Comparison of ENCODE assay signal across 12 cellular contexts in the genomic region with DNA sequence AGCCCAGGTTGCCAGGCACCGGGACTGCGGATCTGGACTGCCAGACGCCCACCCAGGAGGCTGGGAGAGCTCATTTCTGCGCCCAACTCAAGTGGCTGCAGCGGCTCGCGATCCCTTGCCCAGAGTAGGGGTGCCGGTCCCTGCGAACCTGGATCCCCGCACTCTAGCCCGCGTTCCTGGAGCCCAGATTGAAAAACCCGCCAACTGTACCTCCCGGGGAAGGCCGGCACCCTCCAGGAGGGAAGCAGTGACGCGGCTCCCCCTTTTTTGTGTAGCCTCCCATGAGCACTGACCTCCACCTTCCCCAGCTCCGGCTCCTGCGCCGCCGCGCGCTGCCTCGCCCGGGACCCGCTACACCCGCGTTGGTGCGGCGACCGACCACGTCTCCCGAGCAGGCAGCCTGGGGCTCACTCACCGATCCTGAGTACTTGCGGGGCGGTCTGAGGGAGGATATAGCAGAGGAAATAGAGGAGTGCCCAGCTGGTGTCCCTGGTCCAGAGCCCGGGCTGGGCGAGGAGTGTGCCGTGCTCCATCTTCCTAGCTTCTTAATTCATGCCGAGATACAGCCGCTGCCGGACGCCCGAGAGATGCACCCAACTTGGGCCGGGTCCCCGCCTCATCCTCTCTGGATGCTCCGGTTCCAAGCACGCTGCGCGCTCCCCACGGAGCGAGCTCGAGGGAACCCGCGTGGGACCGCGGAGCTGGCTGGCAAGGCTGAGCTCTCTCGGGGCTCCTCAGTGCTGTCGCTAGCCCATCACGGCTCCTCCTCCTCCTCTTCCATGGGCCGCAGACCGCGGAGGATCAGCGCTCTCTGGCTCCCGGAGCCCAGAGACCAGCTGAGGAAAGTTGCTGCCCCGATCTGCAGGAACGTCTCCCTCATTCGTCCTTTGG. TPM values are rescaled to one million over a fixed set of nuclear protein-coding genes. Genes with fewer than 3 reads are reported as not detected.
DNase-seq lines count a peak whose midpoint lies in the region; ATAC-seq and TF ChIP-seq lines count a peak whose summit lies in the region.
"Had no signal": no experiment of that assay in that cellular context is flagged by ENCODE, and none has a peak within 500 bp of the region (broad histone marks: within the 10 kb centered on the region; RNA-seq: fewer than 3 reads in every experiment).

No MANE protein-coding gene starts in this region.

- H3K36me3 Mint-ChIP-seq in glutamatergic neuron (ENCODE audit: unreplicated experiment) = no peaks in the 10 kb centered on the region

- no peaks in the 10 kb centered on the region for H3K79me2 ChIP-seq in parathyroid adenoma

- no peaks in the 10 kb centered on the region for H3K27me3 ChIP-seq in parathyroid adenoma (ENCODE audit: control insufficient read depth, insufficient read depth, low read length)

- no peaks in the 10 kb centered on the region for H3K36me3 ChIP-seq in ES-I3 (ENCODE audit: insufficient read depth, low read length)
- H3K36me3 ChIP-seq in parathyroid adenoma (ENCODE audit: control insufficient read depth, insufficient read depth, low read length) = no peaks in the 10 kb centered on the region

- H3K9me3 ChIP-seq in ES-I3 (ENCODE audit: control insufficient read depth, insufficient read depth, low read length) = no peaks in the 10 kb centered on the region; the same call in 1 of the 2 replicates
- no peaks in the 10 kb centered on the region for H3K9me3 ChIP-seq in parathyroid adenoma (ENCODE audit: control insufficient read depth, low read length)

- peaks cover 9% of the 10 kb centered on the region for H3K27me3 Mint-ChIP-seq in glutamatergic neuron (ENCODE audit: unreplicated experiment)

- H3K4me1 ChIP-seq in ES-I3 (ENCODE audit: insufficient read depth, low read length) = no peaks in the 10 kb centered on the region
- no peaks in the 10 kb centered on the region for H3K4me1 ChIP-seq in parathyroid adenoma

- ATAC-seq in SK-N-SH treated with all-trans-retinoic acid at 6 μM for 48 hours (peak; percentile 51), GM18858 (IDR thresholded peaks at IDR 0.05; ENCODE audit: unreplicated experiment) (no peak)

- peak overlapping the region; percentile 68 for H3K4me2 ChIP-seq in parathyroid adenoma (ENCODE audit: low read length)

- no peak overlapping the region for H3K27ac Mint-ChIP-seq in glutamatergic neuron (ENCODE audit: unreplicated experiment)

- H3K27ac ChIP-seq in parathyroid adenoma = no peak overlapping the region
- H3K27ac ChIP-seq: VCaP had no signal

- H3K4me3 Mint-ChIP-seq in glutamatergic neuron (ENCODE audit: unreplicated experiment) = peak overlapping the region; percentile 96

- H2AFZ ChIP-seq in parathyroid adenoma = no peak overlapping the region

- peaks cover 2% of the 10 kb centered on the region for H3K9me3 Mint-ChIP-seq in glutamatergic neuron (ENCODE audit: unreplicated experiment)

- DNase-seq in glutamatergic neuron (peak; percentile 67), NCI-H187 (lab: John Stamatoyannopoulos, UW) (no peak), NCI-H1105 (lab: John Stamatoyannopoulos, UW) (no peak)
- no peak for DNase-seq in effector CD8-positive, alpha-beta T cell (lab: John Stamatoyannopoulos, UW)
- DNase-seq: NCI-H1436 had no signal

- peak overlapping the region; percentile 48; the same call in 1 of the 2 replicates for H3K9ac ChIP-seq in ES-I3 (ENCODE audit: low read depth, low read length)
- no peak overlapping the region for H3K9ac ChIP-seq in parathyroid adenoma

- peak overlapping the region; percentile 9 for H3K4me3 ChIP-seq in parathyroid adenoma (ENCODE audit: low read depth, low read length)

- TF ChIP-seq CTCF in glutamatergic neuron (IDR thresholded peaks at IDR 0.05; ENCODE audit: partially characterized antibody, unreplicated experiment) = no peak
- TF ChIP-seq CTCF in parathyroid adenoma (IDR thresholded peaks at IDR 0.05) = no peak

- H3K4me1 Mint-ChIP-seq in glutamatergic neuron (ENCODE audit: low read depth, unreplicated experiment) = peaks cover 2% of the 10 kb centered on the region

TF ChIP-seq in SK-N-SH treated with all-trans-retinoic acid at 6 μM for 48 hours, 23 proteins besides CTCF, POLR2A, EP300 and RAD21:
- TF ChIP-seq, protein P1, sequence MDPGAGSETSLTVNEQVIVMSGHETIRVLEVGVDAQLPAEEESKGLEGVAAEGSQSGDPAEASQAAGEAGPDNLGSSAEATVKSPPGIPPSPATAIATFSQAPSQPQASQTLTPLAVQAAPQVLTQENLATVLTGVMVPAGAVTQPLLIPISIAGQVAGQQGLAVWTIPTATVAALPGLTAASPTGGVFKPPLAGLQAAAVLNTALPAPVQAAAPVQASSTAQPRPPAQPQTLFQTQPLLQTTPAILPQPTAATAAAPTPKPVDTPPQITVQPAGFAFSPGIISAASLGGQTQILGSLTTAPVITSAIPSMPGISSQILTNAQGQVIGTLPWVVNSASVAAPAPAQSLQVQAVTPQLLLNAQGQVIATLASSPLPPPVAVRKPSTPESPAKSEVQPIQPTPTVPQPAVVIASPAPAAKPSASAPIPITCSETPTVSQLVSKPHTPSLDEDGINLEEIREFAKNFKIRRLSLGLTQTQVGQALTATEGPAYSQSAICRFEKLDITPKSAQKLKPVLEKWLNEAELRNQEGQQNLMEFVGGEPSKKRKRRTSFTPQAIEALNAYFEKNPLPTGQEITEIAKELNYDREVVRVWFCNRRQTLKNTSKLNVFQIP (CRISPR knock-in tag; IDR thresholded peaks at IDR 0.05; ENCODE audit: borderline replicate concordance, low read depth) = no peak
- TF ChIP-seq ARNTL (CRISPR knock-in tag; IDR thresholded peaks at IDR 0.05; ENCODE audit: borderline replicate concordance, low read depth) (no peak), TCF4 (CRISPR knock-in tag; IDR thresholded peaks at IDR 0.05; ENCODE audit: borderline replicate concordance) (no peak), ZNF565 (CRISPR knock-in tag; conservative IDR thresholded peaks at IDR 0.05; ENCODE audit: low read depth) (no peak), OSR1 (CRISPR knock-in tag; IDR thresholded peaks at IDR 0.05) (no peak), SNAI2 (CRISPR knock-in tag; IDR thresholded peaks at IDR 0.05) (no peak), TOX (CRISPR knock-in tag; IDR thresholded peaks at IDR 0.05; ENCODE audit: borderline replicate concordance) (no peak), ISL1 (CRISPR knock-in tag; IDR thresholded peaks at IDR 0.05) (no peak), ZFP3 (CRISPR knock-in tag; IDR thresholded peaks at IDR 0.05) (no peak), ESRRG (CRISPR knock-in tag; IDR thresholded peaks at IDR 0.05) (no peak), GLIS3 (CRISPR knock-in tag; IDR thresholded peaks at IDR 0.05) (no peak), PATZ1 (CRISPR knock-in tag; IDR thresholded peaks at IDR 0.05; ENCODE audit: borderline replicate concordance) (no peak), CSDC2 (CRISPR knock-in tag; IDR thresholded peaks at IDR 0.05) (no peak), PPARA (CRISPR knock-in tag; IDR thresholded peaks at IDR 0.05; ENCODE audit: borderline replicate concordance) (no peak), RARB (CRISPR knock-in tag; IDR thresholded peaks at IDR 0.05) (no peak)
- TF ChIP-seq, protein P2, sequence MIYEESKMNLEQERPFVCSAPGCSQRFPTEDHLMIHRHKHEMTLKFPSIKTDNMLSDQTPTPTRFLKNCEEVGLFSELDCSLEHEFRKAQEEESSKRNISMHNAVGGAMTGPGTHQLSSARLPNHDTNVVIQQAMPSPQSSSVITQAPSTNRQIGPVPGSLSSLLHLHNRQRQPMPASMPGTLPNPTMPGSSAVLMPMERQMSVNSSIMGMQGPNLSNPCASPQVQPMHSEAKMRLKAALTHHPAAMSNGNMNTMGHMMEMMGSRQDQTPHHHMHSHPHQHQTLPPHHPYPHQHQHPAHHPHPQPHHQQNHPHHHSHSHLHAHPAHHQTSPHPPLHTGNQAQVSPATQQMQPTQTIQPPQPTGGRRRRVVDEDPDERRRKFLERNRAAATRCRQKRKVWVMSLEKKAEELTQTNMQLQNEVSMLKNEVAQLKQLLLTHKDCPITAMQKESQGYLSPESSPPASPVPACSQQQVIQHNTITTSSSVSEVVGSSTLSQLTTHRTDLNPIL (CRISPR knock-in tag; IDR thresholded peaks at IDR 0.05; ENCODE audit: low read depth) = no peak

RNA-seq across cellular contexts. Expression of gene GRIK1, which starts 0.6 kb away (rescaled TPM):
- 0.39 TPM for total RNA-seq in glutamatergic neuron (ENCODE audit: unreplicated experiment)
- total RNA-seq: H4, pulmonary artery endothelial cell had no signal
